8 cellular contexts compared by ENCODE assay signal in the genomic region with DNA sequence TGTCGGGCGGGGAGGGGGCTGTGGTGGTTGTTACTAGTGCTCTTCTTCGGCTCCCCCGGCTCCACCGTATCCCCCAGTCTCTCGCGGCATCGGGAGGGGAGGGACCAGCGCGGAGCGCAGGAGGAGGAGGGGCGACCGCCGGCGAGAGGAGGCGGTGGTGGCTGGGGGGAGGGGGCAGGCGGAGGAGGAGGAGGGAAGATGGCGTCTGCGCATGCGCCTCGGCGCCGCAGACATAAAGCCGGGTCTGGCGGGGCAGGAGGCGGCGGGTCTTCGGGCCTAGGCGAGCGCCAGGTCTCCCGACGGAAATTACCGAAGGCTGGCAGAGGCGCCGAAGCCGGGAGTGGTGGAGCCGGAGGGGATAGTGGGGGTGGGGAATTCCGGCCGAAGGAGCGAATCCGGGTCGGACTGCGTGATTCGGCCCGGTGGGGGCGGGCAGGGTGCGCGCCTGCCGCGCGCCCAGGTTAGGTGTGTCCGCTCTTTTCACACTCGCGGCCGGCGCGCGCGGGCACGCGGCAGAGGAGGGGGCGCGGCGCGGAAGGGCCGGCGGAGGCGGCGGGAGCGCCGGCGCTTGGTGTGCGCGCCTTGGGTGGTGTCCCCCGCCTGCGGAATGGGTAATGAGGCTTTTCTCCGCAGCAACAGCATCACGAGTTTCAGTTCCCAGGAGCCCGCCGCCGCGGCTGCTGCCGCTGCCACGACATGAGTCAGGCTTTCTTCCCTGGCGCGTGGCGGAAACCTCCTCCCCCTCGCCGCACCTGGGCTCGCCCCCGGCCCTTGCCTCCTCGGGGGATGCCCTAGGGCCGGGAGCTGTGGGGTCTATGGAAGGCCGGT. TPM values are rescaled to one million over a fixed set of nuclear protein-coding genes. Genes with fewer than 3 reads are reported as not detected.
DNase-seq lines count a peak whose midpoint lies in the region; ATAC-seq and FAIRE-seq lines count a peak whose summit lies in the region.

No MANE protein-coding gene starts in this region.

- H3K9me3 ChIP-seq in endocrine pancreas (ENCODE audit: control insufficient read depth, low read length), result no peaks in the 10 kb centered on the region

- peak; percentile 91 for DNase-seq in COLO829 (ENCODE audit: low spot score)
- DNase-seq in HTR-8/SVneo (ENCODE audit: insufficient read length, low spot score), result peak; percentile 79
- DNase-seq in NOMO-1 treated with DMSO at 0.1 percent for 48 hours (lab: John Stamatoyannopoulos, UW; ENCODE audit: unreplicated experiment), result peak; percentile 84
- peak; percentile 88 for DNase-seq in activated CD8-positive, alpha-beta memory T cell treated with anti-CD3 and anti-CD28 coated beads, Interleukin-2, amount 50 U/mL, for 1 hour (ENCODE audit: extremely low read depth)
- peak; percentile 98 for DNase-seq in mesenteric fat pad (ENCODE audit: low spot score)
- DNase-seq in stimulated activated CD8-positive, alpha-beta memory T cell treated with anti-CD3 and anti-CD28 coated beads, Interleukin-15, amount 100 ng/mL, for 1 hour (ENCODE audit: low read depth), result peak; percentile 91

- H3K4me1 ChIP-seq in endocrine pancreas (ENCODE audit: control insufficient read depth, insufficient read depth, low read length), result no peaks in the 10 kb centered on the region

- H3K36me3 ChIP-seq in endocrine pancreas (ENCODE audit: control insufficient read depth, insufficient read depth, low read length), result no peaks in the 10 kb centered on the region

- H3K4me3 ChIP-seq in endocrine pancreas (ENCODE audit: control insufficient read depth, insufficient read depth, low read length), result no peak overlapping the region

- peak overlapping the region; percentile 85 for H3K9ac ChIP-seq in endocrine pancreas (ENCODE audit: control insufficient read depth, insufficient read depth, low read length)

- peak; percentile 80 for FAIRE-seq in HTR-8/SVneo (lab: Jason Lieb, UNC)

- ATAC-seq in GM21367 (IDR thresholded peaks at IDR 0.05; ENCODE audit: unreplicated experiment), result peak; percentile 50

- H3K27me3 ChIP-seq in endocrine pancreas (ENCODE audit: control insufficient read depth, insufficient read depth, low read length), result no peaks in the 10 kb centered on the region

RNA-seq across cellular contexts. Expression of gene TSC22D1, which starts 1.3 kb away (rescaled TPM):
- 82.0 TPM for total RNA-seq in mesenteric fat pad
